In the genomic region with DNA sequence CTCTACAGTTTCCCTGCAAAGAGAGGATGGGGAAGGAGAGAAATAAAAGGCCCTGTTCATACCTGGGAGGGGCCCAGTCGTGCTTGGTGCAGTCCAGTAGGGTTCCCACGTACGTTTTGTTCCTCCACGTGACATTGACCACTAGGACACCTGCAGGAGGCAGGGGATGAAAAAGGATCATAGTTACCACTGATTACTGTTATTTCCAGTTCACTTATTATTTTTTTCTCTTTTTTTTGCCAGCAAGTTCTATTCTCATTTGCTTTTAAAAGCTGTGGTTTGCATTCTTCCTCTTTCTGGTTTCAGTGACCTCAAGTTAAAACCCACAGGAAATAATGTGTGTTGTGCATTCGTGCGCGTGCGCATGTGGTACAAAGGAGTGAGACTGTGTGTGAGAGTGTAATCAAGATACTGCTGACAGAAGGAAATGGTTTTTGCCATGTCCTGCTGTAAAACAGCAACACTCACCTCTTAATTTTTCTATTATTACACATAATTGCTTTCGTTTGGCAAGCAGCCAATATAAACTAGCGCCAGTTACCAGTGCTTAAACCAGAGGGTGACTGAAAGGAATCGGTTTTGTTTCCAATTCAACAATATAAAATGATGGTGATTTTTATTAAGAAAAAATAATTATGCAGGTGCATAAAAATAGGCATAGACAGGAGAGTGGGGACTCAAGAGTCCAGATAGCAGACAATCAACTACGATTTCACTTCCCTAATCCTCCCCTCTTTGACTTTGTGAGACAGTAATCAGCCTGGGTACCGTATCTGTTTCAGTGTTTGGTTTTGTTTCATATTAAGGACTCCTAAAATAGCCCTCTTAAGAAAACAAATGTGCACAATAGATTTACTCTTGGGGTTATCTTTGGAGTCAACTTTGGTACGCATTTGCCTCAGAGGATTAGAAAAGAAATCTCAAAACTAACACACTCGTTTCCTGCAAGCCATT, we compare ENCODE assay signal across 8 cellular contexts.
A peak's percentile ranks its signal among the peaks of the same experiment; 100 is the strongest.
DNase-seq lines count a peak whose midpoint lies in the region; ATAC-seq and TF ChIP-seq lines count a peak whose summit lies in the region.

No MANE protein-coding gene starts in this region.

- POLR2A ChIA-PET in CD4-positive, alpha-beta memory T cell (lab: Charles Lee; ENCODE audit: partially characterized antibody): no interaction called here

- H3K27ac ChIP-seq in CD4-positive, alpha-beta memory T cell (ENCODE audit: low read depth, low read length): no peak overlapping the region
- H3K27ac ChIP-seq in OCI-LY1 (ENCODE audit: low read depth, low read length, poor library complexity, severe bottlenecking) (peak overlapping the region; percentile 89), esophagus muscularis mucosa (replicated peaks in 1 of 4) (peak overlapping the region; percentile 74 to 84 (median 79)), neural progenitor cell (peak overlapping the region; percentile 4), tibial nerve (peak overlapping the region in 1 of 4 donors; percentile 83)

- DNase-seq in CD4-positive, alpha-beta memory T cell: peak; percentile 70 to 83 (median 74)
- peak; percentile 87 for DNase-seq in GM20000 (ENCODE audit: low spot score)
- DNase-seq in activated T-cell treated with anti-CD3 and anti-CD28 coated beads for 24 hours (ENCODE audit: low read depth): peak; percentile 49
- DNase-seq in esophagus muscularis mucosa (ENCODE audit: extremely low spot score): no peak
- DNase-seq in neural progenitor cell (ENCODE audit: low spot score): no peak
- peak; percentile 43 to 61 for DNase-seq in tibial nerve (ENCODE audit: low spot score in 2 of 2)

- H3K36me3 Mint-ChIP-seq in CD4-positive, alpha-beta memory T cell: no peaks in the 10 kb centered on the region
- H3K36me3 Mint-ChIP-seq in neural progenitor cell: peaks cover 35% of the 10 kb centered on the region

- H3K4me3 ChIP-seq in CD4-positive, alpha-beta memory T cell (ENCODE audit: low read length in 2 of 2): no peak overlapping the region
- peak overlapping the region; percentile 63 for H3K4me3 ChIP-seq in OCI-LY1 (ENCODE audit: low read depth, low read length, poor library complexity, severe bottlenecking)
- peak overlapping the region in 3 of 4 donors; percentile 3 to 14 (median 10) for H3K4me3 ChIP-seq in esophagus muscularis mucosa
- no peak overlapping the region for H3K4me3 ChIP-seq in neural progenitor cell
- H3K4me3 ChIP-seq in tibial nerve: peak overlapping the region in 1 of 4 donors; percentile 5

- H3K4me1 Mint-ChIP-seq in CD4-positive, alpha-beta memory T cell: peaks cover 17 to 41% (median 22%) of the 10 kb centered on the region in 4 donors
- peaks cover 58% of the 10 kb centered on the region for H3K4me1 Mint-ChIP-seq in neural progenitor cell

- peaks cover 0 to 8% (median 4%) of the 10 kb centered on the region in 8 donors for H3K9me3 Mint-ChIP-seq in CD4-positive, alpha-beta memory T cell
- H3K9me3 Mint-ChIP-seq in neural progenitor cell: no peaks in the 10 kb centered on the region

- H3K9me2 ChIP-seq in OCI-LY1 (ENCODE audit: low read depth, low read length): no peaks in the 10 kb centered on the region

- H3F3A ChIP-seq in OCI-LY1 (ENCODE audit: insufficient read depth, low read length): peaks cover 9% of the 10 kb centered on the region
- H3F3A ChIP-seq in neural progenitor cell (ENCODE audit: low read depth): peaks cover 66% of the 10 kb centered on the region

- peaks cover 19 to 22% of the 10 kb centered on the region in 2 donors for H3K27me3 Mint-ChIP-seq in CD4-positive, alpha-beta memory T cell
- H3K27me3 Mint-ChIP-seq in neural progenitor cell (ENCODE audit: insufficient read depth, low read depth): peaks cover 4% of the 10 kb centered on the region

- intact Hi-C loops in CD4-positive, alpha-beta memory T cell (cut with micrococcal nuclease): no loop called here
- intact Hi-C loops in esophagus muscularis mucosa (cut with DNase I): no loop called here

- H2AFZ ChIP-seq in OCI-LY1 (ENCODE audit: low read length) (no peak overlapping the region), neural progenitor cell (replicated peaks) (no peak overlapping the region)

- H3K27me3 ChIP-seq in CD4-positive, alpha-beta memory T cell (ENCODE audit: insufficient read depth, low read length): peaks cover 11% of the 10 kb centered on the region
- no peaks in the 10 kb centered on the region for H3K27me3 ChIP-seq in OCI-LY1 (ENCODE audit: insufficient read depth, low read length)
- H3K27me3 ChIP-seq in esophagus muscularis mucosa: no peaks in the 10 kb centered on the region
- H3K27me3 ChIP-seq in neural progenitor cell: no peaks in the 10 kb centered on the region
- H3K27me3 ChIP-seq in tibial nerve: no peaks in the 10 kb centered on the region

- peak overlapping the region in 5 of 8 donors; percentile 25 to 71 (median 38) for H3K4me3 Mint-ChIP-seq in CD4-positive, alpha-beta memory T cell
- H3K4me3 Mint-ChIP-seq in neural progenitor cell: no peak overlapping the region

- H3K9ac ChIP-seq in OCI-LY1 (ENCODE audit: low read length): peak overlapping the region; percentile 67
- no peak overlapping the region for H3K9ac ChIP-seq in neural progenitor cell

- TF ChIP-seq EP300 in esophagus muscularis mucosa (IDR thresholded peaks at IDR 0.05): no peak
- peak; percentile 34 to 81 for TF ChIP-seq EP300 in tibial nerve (IDR thresholded peaks at IDR 0.05)

- peaks cover 42% of the 10 kb centered on the region for H3K4me1 ChIP-seq in CD4-positive, alpha-beta memory T cell (ENCODE audit: insufficient read depth, low read length)
- H3K4me1 ChIP-seq in OCI-LY1 (ENCODE audit: insufficient read depth, low read length, severe bottlenecking): peaks cover 99% of the 10 kb centered on the region
- peaks cover 45 to 71% (median 67%) of the 10 kb centered on the region in 4 donors for H3K4me1 ChIP-seq in esophagus muscularis mucosa
- H3K4me1 ChIP-seq in neural progenitor cell: peaks cover 53% of the 10 kb centered on the region
- H3K4me1 ChIP-seq in tibial nerve: peaks cover 0 to 47% (median 22%) of the 10 kb centered on the region in 4 donors

- peaks cover 23% of the 10 kb centered on the region for H3K79me2 ChIP-seq in OCI-LY1 (ENCODE audit: insufficient read depth, low read length)
- H3K79me2 ChIP-seq in neural progenitor cell (ENCODE audit: low read depth): peaks cover 100% of the 10 kb centered on the region

- CTCF ChIA-PET in CD4-positive, alpha-beta memory T cell (lab: Charles Lee; ENCODE audit: partially characterized antibody): no interaction called here

- TF ChIP-seq POLR2A in esophagus muscularis mucosa (IDR thresholded peaks at IDR 0.05; ENCODE audit: low read depth) (no peak), tibial nerve (IDR thresholded peaks at IDR 0.05) (no peak)

- no peaks in the 10 kb centered on the region for H3K36me3 ChIP-seq in CD4-positive, alpha-beta memory T cell (ENCODE audit: insufficient read depth, low read length)
- H3K36me3 ChIP-seq in OCI-LY1 (ENCODE audit: insufficient read depth, low read length): peaks cover 38% of the 10 kb centered on the region
- H3K36me3 ChIP-seq in esophagus muscularis mucosa: peaks cover 0 to 15% (median 14%) of the 10 kb centered on the region in 4 donors
- no peaks in the 10 kb centered on the region for H3K36me3 ChIP-seq in neural progenitor cell
- H3K36me3 ChIP-seq in tibial nerve: peaks cover 0 to 20% (median 0%) of the 10 kb centered on the region in 3 donors

- no peak for TF ChIP-seq CTCF in GM20000 (IDR thresholded peaks at IDR 0.05; ENCODE audit: extremely low read depth, missing control alignments)
- TF ChIP-seq CTCF in OCI-LY1 (IDR thresholded peaks at IDR 0.05; ENCODE audit: low read length): no peak
- TF ChIP-seq CTCF in esophagus muscularis mucosa (IDR thresholded peaks at IDR 0.05): no peak
- no peak for TF ChIP-seq CTCF in neural progenitor cell (IDR thresholded peaks at IDR 0.05)
- no peak for TF ChIP-seq CTCF in tibial nerve (IDR thresholded peaks at IDR 0.05)

- peak overlapping the region; percentile 82 for H3K4me2 ChIP-seq in OCI-LY1 (ENCODE audit: low read length)
- peak overlapping the region; percentile 70 for H3K4me2 ChIP-seq in neural progenitor cell

- peak; percentile 69 for ATAC-seq in HG03575 (IDR thresholded peaks at IDR 0.05; ENCODE audit: extremely low read depth, insufficient number of reproducible peaks, low FRiP score, unreplicated experiment)

- peak overlapping the region in 5 of 7 donors; percentile 61 to 91 (median 78) for H3K27ac Mint-ChIP-seq in CD4-positive, alpha-beta memory T cell
- no peak overlapping the region for H3K27ac Mint-ChIP-seq in neural progenitor cell

- H4K20me1 ChIP-seq in OCI-LY1 (ENCODE audit: insufficient read depth, low read length) (no peaks in the 10 kb centered on the region), neural progenitor cell (ENCODE audit: low read depth) (peaks cover 99% of the 10 kb centered on the region)

- H3K9me3 ChIP-seq in CD4-positive, alpha-beta memory T cell (ENCODE audit: control insufficient read depth in 1 of 2, low read length in 2 of 2): no peaks in the 10 kb centered on the region
- H3K9me3 ChIP-seq in OCI-LY1 (ENCODE audit: low read length) (no peaks in the 10 kb centered on the region), esophagus muscularis mucosa (no peaks in the 10 kb centered on the region), neural progenitor cell (ENCODE audit: low read depth) (no peaks in the 10 kb centered on the region), tibial nerve (no peaks in the 10 kb centered on the region)

- WGBS in esophagus muscularis mucosa: 14% methylated on average over 15 of the region's 15 CpGs
- WGBS in tibial nerve, 2 donors: 29 to 31% methylated on average over 15 of the region's 15 CpGs

Comparison
In these comparisons a context has a peak if more than half of its experiments do, and no peak if none do; other contexts are left out.
1. DNase-seq: peak in CD4-positive, alpha-beta memory T cell (5 of 5), GM20000 (single experiment), activated T-cell treated with anti-CD3 and anti-CD28 coated beads for 24 hours (single experiment) and tibial nerve (2 of 2); none in esophagus muscularis mucosa (single experiment) and neural progenitor cell (single experiment).
2. H3K4me3 ChIP-seq: peak in OCI-LY1 (single experiment) and esophagus muscularis mucosa (3 of 4); none in CD4-positive, alpha-beta memory T cell (0 of 2) and neural progenitor cell (single experiment).